18 cellular contexts compared by ENCODE assay signal in genomic region chr4:7050481-7051143, GRCh38.
"Had no signal": no experiment of that assay in that cellular context is flagged by ENCODE, and none has a peak within 500 bp of the region (broad histone marks: within the 10 kb centered on the region; RNA-seq: fewer than 3 reads in every experiment).

No MANE protein-coding gene starts in this region.

- H3K9me3 ChIP-seq: ascending aorta, gastrocnemius medialis, mucosa of descending colon, neutrophil, sigmoid colon, thyroid gland had no signal

- H3K27ac Mint-ChIP-seq: activated CD8-positive, alpha-beta T cell treated with anti-CD3 and anti-CD28 coated beads, Interleukin-2, amount 10 ng/mL, durations not matched to agents 7 days and 5 days; activated T-cell treated with anti-CD3 and anti-CD28 coated beads, Interleukin-2, amount 50 U/mL, for 72 hours; memory B cell; stimulated activated effector memory CD8-positive, alpha-beta T cell treated with anti-CD3 and anti-CD28 coated beads, Interleukin-12 subunit alpha, Interleukin-12 subunit beta, amount 100 ng/mL, for 72 hours; WTC11 had no signal

- DNase-seq: activated CD4-positive, alpha-beta T cell treated with anti-CD3 and anti-CD28 coated beads for 48 hours; activated CD8-positive, alpha-beta memory T cell treated with anti-CD3 and anti-CD28 coated beads, Interleukin-2, amount 50 U/mL, for 4 hours; activated CD8-positive, alpha-beta T cell treated with anti-CD3 and anti-CD28 coated beads, Interleukin-2, amount 10 ng/mL, durations not matched to agents 7 days and 5 days; activated gamma-delta T cell treated with Interleukin-2 at 50 U/mL for 16 hours; activated T-cell treated with anti-CD3 and anti-CD28 coated beads, Interleukin-2, amount 50 U/mL, for 72 hours; erythroblast; gastrocnemius medialis; naive thymus-derived CD4-positive, alpha-beta T cell; sigmoid colon; stimulated activated CD4-positive, alpha-beta T cell treated with anti-CD3 and anti-CD28 coated beads, Interleukin-2, amount 100 ng/mL, for 24 hours; T-helper 2 cell; thyroid gland had no signal

- H3K4me3 ChIP-seq: ascending aorta, gastrocnemius medialis, mucosa of descending colon, sigmoid colon, thyroid gland had no signal

- H3K9me3 Mint-ChIP-seq: activated T-cell treated with anti-CD3 and anti-CD28 coated beads, Interleukin-2, amount 50 U/mL, for 72 hours; memory B cell; naive thymus-derived CD4-positive, alpha-beta T cell; stimulated activated effector memory CD8-positive, alpha-beta T cell treated with anti-CD3 and anti-CD28 coated beads, Interleukin-12 subunit alpha, Interleukin-12 subunit beta, amount 100 ng/mL, for 72 hours; WTC11 had no signal

- ATAC-seq: activated CD8-positive, alpha-beta T cell treated with anti-CD3 and anti-CD28 coated beads, Interleukin-2, amount 10 ng/mL, durations not matched to agents 7 days and 5 days; activated T-cell treated with anti-CD3 and anti-CD28 coated beads, Interleukin-2, amount 50 U/mL, for 72 hours; gastrocnemius medialis; mucosa of descending colon; naive thymus-derived CD4-positive, alpha-beta T cell; stimulated activated effector memory CD8-positive, alpha-beta T cell treated with anti-CD3 and anti-CD28 coated beads, Interleukin-12 subunit alpha, Interleukin-12 subunit beta, amount 100 ng/mL, for 72 hours; WTC11 had no signal

- H3K27me3 Mint-ChIP-seq: memory B cell; naive thymus-derived CD4-positive, alpha-beta T cell had no signal

- H3K4me3 Mint-ChIP-seq: activated CD8-positive, alpha-beta T cell treated with anti-CD3 and anti-CD28 coated beads, Interleukin-2, amount 10 ng/mL, durations not matched to agents 7 days and 5 days; activated T-cell treated with anti-CD3 and anti-CD28 coated beads, Interleukin-2, amount 50 U/mL, for 72 hours; memory B cell; stimulated activated effector memory CD8-positive, alpha-beta T cell treated with anti-CD3 and anti-CD28 coated beads, Interleukin-12 subunit alpha, Interleukin-12 subunit beta, amount 100 ng/mL, for 72 hours; WTC11 had no signal

- H3K27me3 ChIP-seq: ascending aorta, gastrocnemius medialis, neutrophil, sigmoid colon, thyroid gland had no signal

- H3K27ac ChIP-seq: ascending aorta, neutrophil, sigmoid colon, thyroid gland had no signal
